In genomic region chr3:12556243-12556722, GRCh38 we compare ENCODE assay signal across 1 cellular context.
TF ChIP-seq lines count a peak whose summit lies in the region.

No MANE protein-coding gene starts in this region.

TF ChIP-seq in IMR-90, 13 proteins besides CTCF, POLR2A, EP300 and RAD21:
- TF ChIP-seq MAZ (IDR thresholded peaks at IDR 0.05; ENCODE audit: borderline replicate concordance, low read depth, low read length) (no peak), RFX5 (IDR thresholded peaks at IDR 0.05; ENCODE audit: low read depth, low read length) (no peak), RCOR1 (IDR thresholded peaks at IDR 0.05; ENCODE audit: insufficient replicate concordance, low read length) (no peak), FOS (IDR thresholded peaks at IDR 0.05; ENCODE audit: low read depth, low read length) (no peak), NFE2L2 (IDR thresholded peaks at IDR 0.05; ENCODE audit: low read depth, low read length) (no peak), BHLHE40 (IDR thresholded peaks at IDR 0.05; ENCODE audit: low read depth, low read length) (no peak), CHD1 (IDR thresholded peaks at IDR 0.05; ENCODE audit: low read depth, low read length) (no peak), MAFK (IDR thresholded peaks at IDR 0.05; ENCODE audit: low read depth, low read length) (no peak), CEBPB (IDR thresholded peaks at IDR 0.05; ENCODE audit: low read depth, low read length) (no peak), MXI1 (IDR thresholded peaks at IDR 0.05; ENCODE audit: borderline replicate concordance, low read depth, low read length) (no peak), USF2 (IDR thresholded peaks at IDR 0.05; ENCODE audit: low read depth, low read length) (no peak), SMC3 (IDR thresholded peaks at IDR 0.05; ENCODE audit: low read depth, low read length) (no peak)
- TF ChIP-seq, protein P1, sequence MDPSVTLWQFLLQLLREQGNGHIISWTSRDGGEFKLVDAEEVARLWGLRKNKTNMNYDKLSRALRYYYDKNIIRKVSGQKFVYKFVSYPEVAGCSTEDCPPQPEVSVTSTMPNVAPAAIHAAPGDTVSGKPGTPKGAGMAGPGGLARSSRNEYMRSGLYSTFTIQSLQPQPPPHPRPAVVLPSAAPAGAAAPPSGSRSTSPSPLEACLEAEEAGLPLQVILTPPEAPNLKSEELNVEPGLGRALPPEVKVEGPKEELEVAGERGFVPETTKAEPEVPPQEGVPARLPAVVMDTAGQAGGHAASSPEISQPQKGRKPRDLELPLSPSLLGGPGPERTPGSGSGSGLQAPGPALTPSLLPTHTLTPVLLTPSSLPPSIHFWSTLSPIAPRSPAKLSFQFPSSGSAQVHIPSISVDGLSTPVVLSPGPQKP (IDR thresholded peaks at IDR 0.05; ENCODE audit: borderline replicate concordance, low read depth, low read length) = no peak
